ENCODE assay signal across 1 cellular context in genomic region chr17:79038545-79039135, GRCh38.
TF ChIP-seq lines count a peak whose summit lies in the region.

No MANE protein-coding gene starts in this region.

TF ChIP-seq in HepG2, 621 proteins besides CTCF, POLR2A, EP300 and RAD21:
- TF ChIP-seq SKI (IDR thresholded peaks at IDR 0.05; ENCODE audit: partially characterized antibody), result no peak
- peak; percentile 59; the same call in 1 of the 2 replicates for TF ChIP-seq CEBPB (IDR thresholded peaks at IDR 0.05; ENCODE audit: borderline replicate concordance, low read depth, low read length)
